ENCODE assay signal across 8 cellular contexts in the genomic region with DNA sequence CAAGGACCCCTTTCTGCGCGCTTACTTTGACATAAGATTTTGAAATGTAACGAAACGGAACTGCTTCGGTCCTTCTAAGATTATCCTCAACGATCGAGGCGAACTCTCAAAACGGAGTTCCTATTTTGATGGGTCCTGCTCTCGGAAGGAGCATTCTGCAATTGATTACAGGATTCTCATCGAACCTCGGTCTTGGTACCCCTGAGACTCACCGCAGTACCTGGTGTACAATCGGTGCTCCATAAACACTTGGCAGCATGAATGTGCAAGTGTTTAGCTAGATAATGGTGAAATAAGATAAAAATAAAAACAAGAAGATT. TPM values are rescaled to one million over a fixed set of nuclear protein-coding genes. Genes with fewer than 3 reads are reported as not detected.
DNase-seq lines count a peak whose midpoint lies in the region; ATAC-seq and TF ChIP-seq lines count a peak whose summit lies in the region.

No MANE protein-coding gene starts in this region.

- peaks cover 11% of the 10 kb centered on the region for H3K27me3 Mint-ChIP-seq in GM23338 (ENCODE audit: insufficient read depth, low read depth, poor library complexity)
- H3K27me3 Mint-ChIP-seq in T-cell: no peaks in the 10 kb centered on the region

- peak; percentile 21 for ATAC-seq in GM23338
- peak; percentile 5 to 27 (median 12) for ATAC-seq in T-cell (replicated peaks in 1 of 4)
- ATAC-seq in heart right ventricle: peak in 4 of 8 donors; percentile 1 to 23 (median 6)
- no peak for ATAC-seq in GM18520 (IDR thresholded peaks at IDR 0.05; ENCODE audit: unreplicated experiment)
- ATAC-seq in HG03097 (IDR thresholded peaks at IDR 0.05; ENCODE audit: low FRiP score, unreplicated experiment): no peak

- peak overlapping the region; percentile 81 for H3K4me3 ChIP-seq in BLaER1
- H3K4me3 ChIP-seq in GM23338: peak overlapping the region; percentile 72
- H3K4me3 ChIP-seq in heart right ventricle: peak overlapping the region; percentile 45 to 93 (median 86)
- H3K4me3 ChIP-seq in smooth muscle cell: peak overlapping the region; percentile 85

- peaks cover 30% of the 10 kb centered on the region; the same call in 1 of the 2 replicates for H4K20me1 ChIP-seq in BLaER1
- H4K20me1 ChIP-seq in GM23338 (replicated peaks; ENCODE audit: insufficient read depth): no peaks in the 10 kb centered on the region
- H4K20me1 ChIP-seq in smooth muscle cell (ENCODE audit: low read depth): peaks cover 5% of the 10 kb centered on the region

- H3K36me3 ChIP-seq in BLaER1 (peaks cover 30% of the 10 kb centered on the region), GM23338 (ENCODE audit: insufficient read depth) (peaks cover 14% of the 10 kb centered on the region; the same call in 1 of the 2 replicates), heart right ventricle (peaks cover 0 to 33% (median 5%) of the 10 kb centered on the region in 9 donors), smooth muscle cell (ENCODE audit: low read depth) (no peaks in the 10 kb centered on the region)

- TF ChIP-seq CTCF in GM23338 (conservative IDR thresholded peaks at IDR 0.05; ENCODE audit: low read depth in 2 of 2) (no peak), heart right ventricle (IDR thresholded peaks at IDR 0.05) (peak in 1 of 9 donors; percentile 1), smooth muscle cell (IDR thresholded peaks at IDR 0.05; ENCODE audit: borderline replicate concordance, insufficient read depth, poor library complexity, severe bottlenecking) (no peak)

- CTCF ChIA-PET in T-cell (lab: Charles Lee): interaction anchor here (0.6 to 7.3 kb wide), 33 partner anchors 9 to 675 kb away, joined by 3 to 144 read pairs (median 7); a partner anchor contains a TSS

- H3K79me2 ChIP-seq in GM23338 (replicated peaks; ENCODE audit: insufficient read depth) (peaks cover 34% of the 10 kb centered on the region), smooth muscle cell (ENCODE audit: low read depth) (peaks cover 46% of the 10 kb centered on the region)

- no peak overlapping the region for H2AFZ ChIP-seq in GM23338
- peak overlapping the region; percentile 89 for H2AFZ ChIP-seq in smooth muscle cell (ENCODE audit: low read depth)

- H3K27me3 ChIP-seq in BLaER1: no peaks in the 10 kb centered on the region
- H3K27me3 ChIP-seq in GM23338 (ENCODE audit: insufficient read depth): no peaks in the 10 kb centered on the region
- H3K27me3 ChIP-seq in heart right ventricle: no peaks in the 10 kb centered on the region
- H3K27me3 ChIP-seq in smooth muscle cell (ENCODE audit: low read depth): no peaks in the 10 kb centered on the region

- peaks cover 29% of the 10 kb centered on the region for H3K36me3 Mint-ChIP-seq in GM23338 (ENCODE audit: low read depth)
- H3K36me3 Mint-ChIP-seq in T-cell: peaks cover 11% of the 10 kb centered on the region

- no peak for DNase-seq in GM23338 (ENCODE audit: low spot score)
- DNase-seq in T-cell: no peak
- no peak for DNase-seq in heart right ventricle
- DNase-seq in smooth muscle cell (lab: John Stamatoyannopoulos, UW; ENCODE audit: unreplicated experiment): no peak
- no peak for DNase-seq in HK-2 (ENCODE audit: unreplicated experiment)

- H3K4me1 Mint-ChIP-seq in GM23338 (peaks cover 5% of the 10 kb centered on the region), T-cell (peaks cover 43 to 55% (median 45%) of the 10 kb centered on the region in 3 donors)

- H3K9me3 ChIP-seq in BLaER1 (no peaks in the 10 kb centered on the region), heart right ventricle (no peaks in the 10 kb centered on the region), smooth muscle cell (replicated peaks; ENCODE audit: low read depth) (no peaks in the 10 kb centered on the region)

- H3K4me1 ChIP-seq in BLaER1 (peaks cover 30% of the 10 kb centered on the region), GM23338 (ENCODE audit: insufficient read depth) (no peaks in the 10 kb centered on the region), heart right ventricle (peaks cover 0 to 39% (median 35%) of the 10 kb centered on the region in 9 donors), smooth muscle cell (ENCODE audit: low read depth) (peaks cover 11% of the 10 kb centered on the region)

- POLR2A ChIA-PET in T-cell (lab: Charles Lee): interaction anchor here (0.5 to 3.8 kb wide), 5 partner anchors 9 to 271 kb away, joined by 3 to 33 read pairs (median 6); no protein-coding TSS in a partner anchor

- H3K27ac ChIP-seq in BLaER1: peak overlapping the region; percentile 89
- no peak overlapping the region for H3K27ac ChIP-seq in GM23338 (ENCODE audit: low read depth)
- peak overlapping the region in 9 of 10 donors; percentile 84 to 97 (median 92) for H3K27ac ChIP-seq in heart right ventricle
- H3K27ac ChIP-seq in smooth muscle cell (ENCODE audit: low read depth): no peak overlapping the region

- intact Hi-C loops in heart right ventricle (cut with DNase I): loop anchor here in 1 of 10 donors (10.0 kb wide), 1 partner anchor 218 kb away; a partner anchor contains a TSS

- H3K27ac Mint-ChIP-seq in GM23338 (peak overlapping the region; percentile 98), T-cell (peak overlapping the region; percentile 96 to 97)

- H3K4me2 ChIP-seq in BLaER1 (peak overlapping the region; percentile 78), GM23338 (peak overlapping the region; percentile 76), smooth muscle cell (peak overlapping the region; percentile 99)

- H3F3A ChIP-seq in GM23338 (replicated peaks; ENCODE audit: low read depth) (no peaks in the 10 kb centered on the region), smooth muscle cell (ENCODE audit: low read depth) (no peaks in the 10 kb centered on the region)

- peak overlapping the region; percentile 99 for H3K4me3 Mint-ChIP-seq in GM23338
- peak overlapping the region; percentile 98 to 100 (median 99) for H3K4me3 Mint-ChIP-seq in T-cell

- no peaks in the 10 kb centered on the region for H3K9me2 ChIP-seq in GM23338 (ENCODE audit: insufficient read depth)

- H3K9ac ChIP-seq in BLaER1 (peak overlapping the region; percentile 92), smooth muscle cell (ENCODE audit: low read depth) (no peak overlapping the region)

- 1 to 3% methylated on average over 14 of the region's 14 CpGs for WGBS in heart right ventricle, 2 donors
- 13% methylated on average over 14 of the region's 14 CpGs for WGBS in smooth muscle cell (ENCODE audit: low lambda C conversion rate)

- no peaks in the 10 kb centered on the region for H3K9me3 Mint-ChIP-seq in GM23338
- H3K9me3 Mint-ChIP-seq in T-cell: no peaks in the 10 kb centered on the region

TF ChIP-seq in GM23338, 12 proteins besides CTCF, POLR2A, EP300 and RAD21 (continues in another document):
- TF ChIP-seq, protein P1, sequence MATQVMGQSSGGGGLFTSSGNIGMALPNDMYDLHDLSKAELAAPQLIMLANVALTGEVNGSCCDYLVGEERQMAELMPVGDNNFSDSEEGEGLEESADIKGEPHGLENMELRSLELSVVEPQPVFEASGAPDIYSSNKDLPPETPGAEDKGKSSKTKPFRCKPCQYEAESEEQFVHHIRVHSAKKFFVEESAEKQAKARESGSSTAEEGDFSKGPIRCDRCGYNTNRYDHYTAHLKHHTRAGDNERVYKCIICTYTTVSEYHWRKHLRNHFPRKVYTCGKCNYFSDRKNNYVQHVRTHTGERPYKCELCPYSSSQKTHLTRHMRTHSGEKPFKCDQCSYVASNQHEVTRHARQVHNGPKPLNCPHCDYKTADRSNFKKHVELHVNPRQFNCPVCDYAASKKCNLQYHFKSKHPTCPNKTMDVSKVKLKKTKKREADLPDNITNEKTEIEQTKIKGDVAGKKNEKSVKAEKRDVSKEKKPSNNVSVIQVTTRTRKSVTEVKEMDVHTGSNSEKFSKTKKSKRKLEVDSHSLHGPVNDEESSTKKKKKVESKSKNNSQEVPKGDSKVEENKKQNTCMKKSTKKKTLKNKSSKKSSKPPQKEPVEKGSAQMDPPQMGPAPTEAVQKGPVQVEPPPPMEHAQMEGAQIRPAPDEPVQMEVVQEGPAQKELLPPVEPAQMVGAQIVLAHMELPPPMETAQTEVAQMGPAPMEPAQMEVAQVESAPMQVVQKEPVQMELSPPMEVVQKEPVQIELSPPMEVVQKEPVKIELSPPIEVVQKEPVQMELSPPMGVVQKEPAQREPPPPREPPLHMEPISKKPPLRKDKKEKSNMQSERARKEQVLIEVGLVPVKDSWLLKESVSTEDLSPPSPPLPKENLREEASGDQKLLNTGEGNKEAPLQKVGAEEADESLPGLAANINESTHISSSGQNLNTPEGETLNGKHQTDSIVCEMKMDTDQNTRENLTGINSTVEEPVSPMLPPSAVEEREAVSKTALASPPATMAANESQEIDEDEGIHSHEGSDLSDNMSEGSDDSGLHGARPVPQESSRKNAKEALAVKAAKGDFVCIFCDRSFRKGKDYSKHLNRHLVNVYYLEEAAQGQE (IDR thresholded peaks at IDR 0.05; ENCODE audit: unreplicated experiment): no peak
- TF ChIP-seq STAT1 (IDR thresholded peaks at IDR 0.05; ENCODE audit: unreplicated experiment): no peak
- TF ChIP-seq CREB1 (CRISPR knock-in tag; IDR thresholded peaks at IDR 0.05; ENCODE audit: low read depth): no peak
- no peak for TF ChIP-seq NANOG (IDR thresholded peaks at IDR 0.05; ENCODE audit: borderline replicate concordance)
- no peak for TF ChIP-seq ZNF331 (CRISPR knock-in tag; IDR thresholded peaks at IDR 0.05; ENCODE audit: low read depth)

RNA-seq across cellular contexts. Expression of a gene that starts 0.5 kb away (rescaled TPM):
- total RNA-seq in GM23338 (2014; rRNA removed; shearing (Covaris generic)): 54.7 and 58.4 TPM in 2 replicates
- polyA plus RNA-seq in GM23338 (2016; fragmentation: Nextera tagmentation; extraction: Ambion mirVana) (73.8 and 88.1 TPM in 2 replicates), heart right ventricle (10 to 100 TPM; 18.0 to 54.2 TPM), smooth muscle cell (41.2 and 63.8 TPM in 2 replicates)
- total RNA-seq in T-cell (100 to 1,000 TPM in 1 of 5 donors, 10 to 100 TPM in 4; 73.0 to 106 (median 88.8) TPM), heart right ventricle (10 to 100 TPM; 45.0 to 67.4 (median 55.5) TPM), smooth muscle cell (41.2 and 80.8 TPM in 2 replicates)

RNA-seq across cellular contexts. Expression of a gene that starts 39.8 kb away (rescaled TPM):
- total RNA-seq in GM23338 (2014; rRNA removed; shearing (Covaris generic)): 60.1 and 73.1 TPM in 2 replicates
- 42.5 and 47.8 TPM in 2 replicates for polyA plus RNA-seq in GM23338 (2016; fragmentation: Nextera tagmentation; extraction: Ambion mirVana)
- total RNA-seq in T-cell: 100 to 1,000 TPM in 1 of 5 donors, 10 to 100 TPM in 4; 72.0 to 111 (median 93.6) TPM
- 10 to 100 TPM; 19.0 to 40.5 (median 25.5) TPM for total RNA-seq in heart right ventricle
- polyA plus RNA-seq in heart right ventricle: 10 to 100 TPM; 11.0 to 19.7 TPM
- 64.8 and 68.7 TPM in 2 replicates for total RNA-seq in smooth muscle cell
- polyA plus RNA-seq in smooth muscle cell: 59.8 and 73.6 TPM in 2 replicates

Comparison
In these comparisons a context has a peak if more than half of its experiments do, and no peak if none do; other contexts are left out.
1. H3K27ac ChIP-seq: peak in BLaER1 (single experiment) and heart right ventricle (9 of 10); none in GM23338 (single experiment) and smooth muscle cell (single experiment).
2. ATAC-seq: peak in GM23338 (single experiment) and T-cell (4 of 4); none in GM18520 (single experiment) and HG03097 (single experiment).
3. Peak in every context shown above with its lines, with median percentiles within 50 percentile points of each other: H3K4me2 ChIP-seq and H3K4me3 ChIP-seq.